22 cellular contexts compared by ENCODE assay signal in the genomic region with DNA sequence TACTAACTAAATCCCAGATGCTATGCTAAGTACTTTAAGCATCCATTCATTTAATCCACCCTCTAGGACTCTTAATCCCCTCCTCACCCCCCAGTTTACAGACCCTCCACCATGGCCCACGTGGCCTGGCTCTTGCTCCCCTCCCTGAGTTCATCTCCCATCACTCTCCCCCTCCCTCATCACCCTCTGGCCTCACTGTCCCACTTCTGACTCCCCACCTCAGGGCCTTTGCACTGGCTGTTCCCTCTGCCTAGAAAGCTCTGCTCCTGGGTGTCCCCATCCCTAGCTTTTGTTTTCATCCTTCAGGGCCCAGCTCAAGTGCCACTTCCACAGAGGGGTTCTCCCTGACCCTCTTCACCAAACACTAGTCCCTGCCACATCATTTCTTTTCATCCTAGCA. TPM values are rescaled to one million over a fixed set of nuclear protein-coding genes. Genes with fewer than 3 reads are reported as not detected.
A peak's percentile ranks its signal among the peaks of the same experiment; 100 is the strongest.
DNase-seq lines count a peak whose midpoint lies in the region; ATAC-seq and TF ChIP-seq lines count a peak whose summit lies in the region.
"Had no signal": no experiment of that assay in that cellular context is flagged by ENCODE, and none has a peak within 500 bp of the region (broad histone marks: within the 10 kb centered on the region; RNA-seq: fewer than 3 reads in every experiment).

No MANE protein-coding gene starts in this region.

- peaks cover 25% of the 10 kb centered on the region for H3K36me3 Mint-ChIP-seq in activated T-cell treated with anti-CD3 and anti-CD28 coated beads, Interleukin-2, amount 50 U/mL, for 24 hours (ENCODE audit: low read depth)
- H3K36me3 Mint-ChIP-seq in CD4-positive, alpha-beta memory T cell = peaks cover 0 to 20% of the 10 kb centered on the region in 2 donors
- peaks cover 21% of the 10 kb centered on the region for H3K36me3 Mint-ChIP-seq in dendritic cell treated with granulocyte-macrophage colony-stimulating factor and Interleukin-4, amounts not matched to agents 40 ng/mL and 50 ng/mL, for 4 days (ENCODE audit: low read depth)
- H3K36me3 Mint-ChIP-seq in GM23338 (ENCODE audit: low read depth) = no peaks in the 10 kb centered on the region; the same call in 2 of the 3 replicates

- no peaks in the 10 kb centered on the region for H3K9me2 ChIP-seq in GM23338 (ENCODE audit: insufficient read depth)

- no peaks in the 10 kb centered on the region for H4K20me1 ChIP-seq in GM23338 (replicated peaks; ENCODE audit: insufficient read depth)

- no peak overlapping the region for H3K4me3 ChIP-seq in CD4-positive, alpha-beta memory T cell (ENCODE audit: low read length in 2 of 2)
- H3K4me3 ChIP-seq in GM23338 = no peak overlapping the region
- no peak overlapping the region for H3K4me3 ChIP-seq in tibial nerve

- H3K4me1 ChIP-seq in CD4-positive, alpha-beta memory T cell (ENCODE audit: insufficient read depth, low read length) = peaks cover 62% of the 10 kb centered on the region
- H3K4me1 ChIP-seq in GM23338 (ENCODE audit: insufficient read depth) (no peaks in the 10 kb centered on the region), tibial nerve (peaks cover 0 to 14% (median 6%) of the 10 kb centered on the region in 4 donors)

- no peaks in the 10 kb centered on the region for H3K27me3 Mint-ChIP-seq in activated T-cell treated with anti-CD3 and anti-CD28 coated beads, Interleukin-2, amount 50 U/mL, for 24 hours
- H3K27me3 Mint-ChIP-seq in CD4-positive, alpha-beta memory T cell = no peaks in the 10 kb centered on the region
- no peaks in the 10 kb centered on the region for H3K27me3 Mint-ChIP-seq in dendritic cell treated with granulocyte-macrophage colony-stimulating factor and Interleukin-4, amounts not matched to agents 40 ng/mL and 50 ng/mL, for 4 days
- H3K27me3 Mint-ChIP-seq in GM23338 (ENCODE audit: insufficient read depth, low read depth, poor library complexity) = peaks cover 26% of the 10 kb centered on the region

- intact Hi-C loops in CD4-positive, alpha-beta memory T cell (cut with micrococcal nuclease) = no loop called here
- intact Hi-C loops in dendritic cell treated with granulocyte-macrophage colony-stimulating factor and Interleukin-4, amounts not matched to agents 40 ng/mL and 50 ng/mL, for 4 days (cut with micrococcal nuclease) = loop anchor here (10.0 kb wide), 1 partner anchor 65 kb away; a partner anchor contains a TSS

- H3K79me2 ChIP-seq in GM23338 (replicated peaks; ENCODE audit: insufficient read depth) = no peaks in the 10 kb centered on the region

- H3F3A ChIP-seq in GM23338 (replicated peaks; ENCODE audit: low read depth) = 0 out of 2 replicates have a peak, but pooled peaks cover 4% of the 10 kb centered on the region

- TF ChIP-seq EP300 in tibial nerve (IDR thresholded peaks at IDR 0.05) = no peak

- no peak for TF ChIP-seq POLR2A in tibial nerve (IDR thresholded peaks at IDR 0.05)

- no peak for DNase-seq in activated T-cell treated with anti-CD3 and anti-CD28 coated beads, Interleukin-2, amount 50 U/mL, for 24 hours
- DNase-seq in activated T-cell treated with anti-CD3 and anti-CD28 coated beads, Interleukin-2, amount 50 U/mL, for 48 hours = no peak
- DNase-seq in CD4-positive, alpha-beta memory T cell = no peak
- peak; percentile 44 for DNase-seq in NCI-H82 treated with DMSO at 0.1 percent for 48 hours (lab: John Stamatoyannopoulos, UW; ENCODE audit: unreplicated experiment)
- DNase-seq in midbrain (lab: John Stamatoyannopoulos, UW) = no peak
- no peak for DNase-seq in GM23338 (ENCODE audit: low spot score)
- DNase-seq in tibial nerve (ENCODE audit: low spot score in 2 of 2) = no peak
- DNase-seq: COR-L47, DMS153, EL, H7, Kasumi-1, MM.1S, NCI-H1105, NCI-H1694 treated with DMSO at 0.1 percent for 48 hours, NCI-H2107, NCI-H2227 treated with DMSO at 0.1 percent for 48 hours, NCI-H526 treated with DMSO at 0.1 percent for 48 hours, OCI-M1, SHP77 treated with DMSO at 0.1 percent for 48 hours had no signal

- WGBS in tibial nerve, 2 donors = 88 to 97% methylated on average over 1 of the region's 1 CpG

- H3K27me3 ChIP-seq in CD4-positive, alpha-beta memory T cell (ENCODE audit: insufficient read depth, low read length) = no peaks in the 10 kb centered on the region
- H3K27me3 ChIP-seq in GM23338 (ENCODE audit: insufficient read depth) (no peaks in the 10 kb centered on the region), tibial nerve (no peaks in the 10 kb centered on the region)

- H3K36me3 ChIP-seq in CD4-positive, alpha-beta memory T cell (ENCODE audit: insufficient read depth, low read length) = no peaks in the 10 kb centered on the region
- H3K36me3 ChIP-seq in GM23338 (ENCODE audit: insufficient read depth) (no peaks in the 10 kb centered on the region), tibial nerve (no peaks in the 10 kb centered on the region)

- H3K4me2 ChIP-seq in GM23338 = no peak overlapping the region

- POLR2A ChIA-PET in CD4-positive, alpha-beta memory T cell (lab: Charles Lee; ENCODE audit: partially characterized antibody) = interaction anchor here (13.8 kb wide), 1 partner anchor 95 kb away, joined by 217 read pairs; a partner anchor contains a TSS

- H3K27ac Mint-ChIP-seq in activated T-cell treated with anti-CD3 and anti-CD28 coated beads, Interleukin-2, amount 50 U/mL, for 24 hours = peak overlapping the region; percentile 53
- peak overlapping the region in 5 of 7 donors; percentile 22 to 78 (median 67) for H3K27ac Mint-ChIP-seq in CD4-positive, alpha-beta memory T cell
- peak overlapping the region; percentile 18 for H3K27ac Mint-ChIP-seq in dendritic cell treated with granulocyte-macrophage colony-stimulating factor and Interleukin-4, amounts not matched to agents 40 ng/mL and 50 ng/mL, for 4 days
- no peak overlapping the region for H3K27ac Mint-ChIP-seq in GM23338

- H2AFZ ChIP-seq in GM23338 = no peak overlapping the region

- no peak for ATAC-seq in GM23338

- H3K4me1 Mint-ChIP-seq in activated T-cell treated with anti-CD3 and anti-CD28 coated beads, Interleukin-2, amount 50 U/mL, for 24 hours (ENCODE audit: low read depth) = peaks cover 60% of the 10 kb centered on the region
- peaks cover 45 to 81% (median 57%) of the 10 kb centered on the region in 4 donors for H3K4me1 Mint-ChIP-seq in CD4-positive, alpha-beta memory T cell
- H3K4me1 Mint-ChIP-seq in dendritic cell treated with granulocyte-macrophage colony-stimulating factor and Interleukin-4, amounts not matched to agents 40 ng/mL and 50 ng/mL, for 4 days (ENCODE audit: low read depth) = peaks cover 61% of the 10 kb centered on the region
- peaks cover 4% of the 10 kb centered on the region; the same call in 2 of the 3 replicates for H3K4me1 Mint-ChIP-seq in GM23338

- no peaks in the 10 kb centered on the region for H3K9me3 ChIP-seq in CD4-positive, alpha-beta memory T cell (ENCODE audit: control insufficient read depth in 1 of 2, low read length in 2 of 2)
- H3K9me3 ChIP-seq in tibial nerve = no peaks in the 10 kb centered on the region

- no peaks in the 10 kb centered on the region for H3K9me3 Mint-ChIP-seq in activated T-cell treated with anti-CD3 and anti-CD28 coated beads, Interleukin-2, amount 50 U/mL, for 24 hours
- H3K9me3 Mint-ChIP-seq in CD4-positive, alpha-beta memory T cell = peaks cover 0 to 2% (median 0%) of the 10 kb centered on the region in 8 donors
- H3K9me3 Mint-ChIP-seq in dendritic cell treated with granulocyte-macrophage colony-stimulating factor and Interleukin-4, amounts not matched to agents 40 ng/mL and 50 ng/mL, for 4 days = no peaks in the 10 kb centered on the region
- H3K9me3 Mint-ChIP-seq in GM23338 = no peaks in the 10 kb centered on the region; the same call in 2 of the 3 replicates

- no peak overlapping the region for H3K4me3 Mint-ChIP-seq in activated T-cell treated with anti-CD3 and anti-CD28 coated beads, Interleukin-2, amount 50 U/mL, for 24 hours
- H3K4me3 Mint-ChIP-seq in CD4-positive, alpha-beta memory T cell = peak overlapping the region in 3 of 8 donors; percentile 17 to 48 (median 46)
- H3K4me3 Mint-ChIP-seq in dendritic cell treated with granulocyte-macrophage colony-stimulating factor and Interleukin-4, amounts not matched to agents 40 ng/mL and 50 ng/mL, for 4 days = no peak overlapping the region
- no peak overlapping the region for H3K4me3 Mint-ChIP-seq in GM23338

- CTCF ChIA-PET in CD4-positive, alpha-beta memory T cell (lab: Charles Lee; ENCODE audit: partially characterized antibody) = interaction anchor here (0.8 kb wide), 1 partner anchor 52 kb away, joined by 4 read pairs; no protein-coding TSS in a partner anchor

- TF ChIP-seq CTCF in GM23338 (conservative IDR thresholded peaks at IDR 0.05; ENCODE audit: low read depth in 2 of 2) (no peak), tibial nerve (IDR thresholded peaks at IDR 0.05) (no peak)

- no peak overlapping the region for H3K27ac ChIP-seq in CD4-positive, alpha-beta memory T cell (ENCODE audit: low read depth, low read length)
- H3K27ac ChIP-seq in GM23338 (ENCODE audit: low read depth) (no peak overlapping the region), tibial nerve (no peak overlapping the region)
- H3K27ac ChIP-seq: C4-2B had no signal

RNA-seq across cellular contexts. Expression of a gene that starts 4.2 kb away (rescaled TPM):
- total RNA-seq in CD4-positive, alpha-beta memory T cell = 10 to 100 TPM; 11.6 to 15.2 TPM
- 10 to 100 TPM; 12.9 to 22.4 TPM for polyA plus RNA-seq in CD4-positive, alpha-beta memory T cell
- total RNA-seq in GM23338 (2014; rRNA removed; shearing (Covaris generic)) = 2.7 and 3.0 TPM in 2 replicates
- 4.9 and 7.4 TPM in 2 replicates for polyA plus RNA-seq in GM23338 (2016; fragmentation: Nextera tagmentation; extraction: Ambion mirVana)
- total RNA-seq in tibial nerve = 1 to 10 TPM in 3 of 4 donors, under 1 TPM in 1; 0.87 to 8.2 (median 3.6) TPM

RNA-seq across cellular contexts. Expression of a gene that starts 6.0 kb away (rescaled TPM):
- 100 to 1,000 TPM; 136 to 143 TPM for total RNA-seq in CD4-positive, alpha-beta memory T cell
- 10 to 100 TPM; 28.1 to 83.7 TPM for polyA plus RNA-seq in CD4-positive, alpha-beta memory T cell
- 6.7 and 7.9 TPM in 2 replicates for total RNA-seq in GM23338 (2014; rRNA removed; shearing (Covaris generic))
- 0.99 and 1.4 TPM in 2 replicates for polyA plus RNA-seq in GM23338 (2016; fragmentation: Nextera tagmentation; extraction: Ambion mirVana)
- 10 to 100 TPM; 14.6 to 31.8 (median 23.9) TPM for total RNA-seq in tibial nerve

RNA-seq across cellular contexts. Expression of a gene that starts 16.6 kb away (rescaled TPM):
- 10 to 100 TPM; 14.3 to 16.1 TPM for total RNA-seq in CD4-positive, alpha-beta memory T cell
- 1 to 10 TPM; 4.8 to 4.9 TPM for polyA plus RNA-seq in CD4-positive, alpha-beta memory T cell
- total RNA-seq in GM23338 (2014; rRNA removed; shearing (Covaris generic)) = 9.3 and 9.5 TPM in 2 replicates
- 8.1 and 10.6 TPM in 2 replicates for polyA plus RNA-seq in GM23338 (2016; fragmentation: Nextera tagmentation; extraction: Ambion mirVana)
- total RNA-seq in tibial nerve = 10 to 100 TPM; 20.3 to 50.8 (median 31.5) TPM

RNA-seq across cellular contexts. Expression of a gene that starts 37.4 kb away (rescaled TPM):
- total RNA-seq in CD4-positive, alpha-beta memory T cell = 10 to 100 TPM; 18.2 to 23.0 TPM
- polyA plus RNA-seq in CD4-positive, alpha-beta memory T cell = 10 to 100 TPM; 46.4 to 58.6 TPM
- 65.1 and 65.4 TPM in 2 replicates for total RNA-seq in GM23338 (2014; rRNA removed; shearing (Covaris generic))
- polyA plus RNA-seq in GM23338 (2016; fragmentation: Nextera tagmentation; extraction: Ambion mirVana) = 116 and 125 TPM in 2 replicates
- 10 to 100 TPM; 14.0 to 21.3 (median 19.8) TPM for total RNA-seq in tibial nerve

RNA-seq across cellular contexts. Expression of a gene that starts 37.9 kb away (rescaled TPM):
- 10 to 100 TPM; 23.6 to 27.1 TPM for total RNA-seq in CD4-positive, alpha-beta memory T cell
- polyA plus RNA-seq in CD4-positive, alpha-beta memory T cell = 10 to 100 TPM; 59.7 to 65.1 TPM
- 31.3 and 42.4 TPM in 2 replicates for total RNA-seq in GM23338 (2014; rRNA removed; shearing (Covaris generic))
- 14.2 and 15.0 TPM in 2 replicates for polyA plus RNA-seq in GM23338 (2016; fragmentation: Nextera tagmentation; extraction: Ambion mirVana)
- total RNA-seq in tibial nerve = 10 to 100 TPM; 48.6 to 61.4 (median 54.2) TPM

Comparison
In these comparisons a context has a peak if more than half of its experiments do, and no peak if none do; other contexts are left out.
1. RNA of a gene that starts 6.0 kb away (total RNA-seq): 136 to 143 TPM in CD4-positive, alpha-beta memory T cell; 14.6 to 31.8 TPM in tibial nerve and 6.7 to 7.9 TPM in GM23338; every median in the first group is over 4 times any median in the second.